ENCODE assay signal across 19 cellular contexts in the genomic region with DNA sequence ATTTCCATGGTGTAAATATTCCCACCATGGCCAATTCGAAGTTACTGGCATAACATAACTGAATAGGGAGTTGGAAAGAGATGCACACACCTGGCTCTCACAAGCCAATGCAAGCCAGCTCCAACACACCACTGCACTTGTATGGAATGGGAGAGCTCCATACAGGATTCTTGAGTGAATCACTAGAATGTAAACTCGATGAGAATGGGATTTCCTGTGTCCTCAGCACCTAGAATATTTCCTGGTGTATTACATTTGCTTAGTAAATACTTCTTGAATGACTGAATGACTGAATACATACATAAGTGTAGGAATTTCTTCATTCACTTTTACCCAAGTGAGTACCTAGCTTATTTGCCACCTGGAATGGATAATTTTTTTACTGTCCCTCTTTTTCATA. TPM values are rescaled to one million over a fixed set of nuclear protein-coding genes. Genes with fewer than 3 reads are reported as not detected.
DNase-seq lines count a peak whose midpoint lies in the region; ATAC-seq, FAIRE-seq and TF ChIP-seq lines count a peak whose summit lies in the region.
"Had no signal": no experiment of that assay in that cellular context is flagged by ENCODE, and none has a peak within 500 bp of the region (broad histone marks: within the 10 kb centered on the region; RNA-seq: fewer than 3 reads in every experiment).

No MANE protein-coding gene starts in this region.

- H4K20me1 ChIP-seq in HepG2 (ENCODE audit: insufficient read depth, low read length) = no peaks in the 10 kb centered on the region
- H4K20me1 ChIP-seq: BLaER1 treated with 17β-estradiol and CSF1 and Interleukin-3, amounts not matched to agents 10 nM and 100 nM had no signal

- ATAC-seq in HepG2 (no peak), right lobe of liver (no peak), HG03439 (IDR thresholded peaks at IDR 0.05; ENCODE audit: unreplicated experiment) (no peak)
- ATAC-seq: Right ventricle myocardium inferior had no signal

- CTCF ChIA-PET in HepG2 (lab: Yijun Ruan, JAX; ENCODE audit: low intra/inter-chr PET ratio, low total read pairs) = no interaction called here

- H3K4me2 ChIP-seq in HepG2 (ENCODE audit: low read depth, low read length) = no peak overlapping the region
- H3K4me2 ChIP-seq: A549; BLaER1 treated with 17β-estradiol and CSF1 and Interleukin-3, amounts not matched to agents 10 nM and 100 nM had no signal

- POLR2A ChIA-PET in HepG2 (lab: Yijun Ruan, JAX) = no interaction called here

- H3K79me2 ChIP-seq in HepG2 (ENCODE audit: insufficient read depth, low read length) = no peaks in the 10 kb centered on the region

- in situ Hi-C loops in HepG2 (cut with HindIII; ENCODE audit: extremely low pct_ligation_motif_present, low pct_unique_long_range_greater_than_20kb) = loop anchor here (10.0 kb wide), 1 partner anchor 118 kb away; no protein-coding TSS in a partner anchor

- no peaks in the 10 kb centered on the region for H3K9me3 ChIP-seq in HepG2 (ENCODE audit: low read length)
- H3K9me3 ChIP-seq in right lobe of liver = no peaks in the 10 kb centered on the region
- H3K9me3 ChIP-seq: A549; BLaER1 treated with 17β-estradiol and CSF1 and Interleukin-3, amounts not matched to agents 10 nM and 100 nM had no signal

- BruUV-seq in HepG2 (replicated peaks; lab: Mats Ljungman, UMichigan) = no TSS peak

- H3K27ac ChIP-seq in HepG2 (ENCODE audit: extremely low read length, insufficient read depth, low read length) (no peak overlapping the region), right lobe of liver (no peak overlapping the region), epithelial cell of prostate (peak overlapping the region; percentile 62)
- H3K27ac ChIP-seq: A549; BLaER1 treated with 17β-estradiol and CSF1 and Interleukin-3, amounts not matched to agents 10 nM and 100 nM; SK-N-MC had no signal

- DNase-seq in HepG2 (ENCODE audit: low spot score) (no peak), right lobe of liver (no peak), NCI-H226 (peak; percentile 63), epithelial cell of prostate (ENCODE audit: low read depth, low spot score) (peak; percentile 51), activated gamma-delta T cell (lab: John Stamatoyannopoulos, UW) (no peak), NCI-H2081 treated with DMSO at 0.1 percent for 48 hours (lab: John Stamatoyannopoulos, UW) (no peak), globus pallidus (ENCODE audit: low spot score) (no peak)
- DNase-seq: CD8-positive, alpha-beta memory T cell; Karpas-422; MM.1S; NCI-H1092 treated with DMSO at 0.1 percent for 48 hours; NCI-H69; NK-92 treated with Interleukin-12 subunit alpha and Interleukin-12 subunit beta, amount 100 ng/mL, for 24 hours had no signal

- TF ChIP-seq CTCF in HepG2 (CRISPR knock-in tag; IDR thresholded peaks at IDR 0.05) (no peak), right lobe of liver (IDR thresholded peaks at IDR 0.05) (no peak)

- TF ChIP-seq EP300 in HepG2 (IDR thresholded peaks at IDR 0.05; ENCODE audit: low read depth in 2 of 2, low read length in 2 of 2) (no peak), HepG2 (CRISPR knock-in tag; IDR thresholded peaks at IDR 0.05; ENCODE audit: borderline replicate concordance) (no peak)

- H3K4me1 ChIP-seq in HepG2 (ENCODE audit: insufficient read depth, low read length) (no peaks in the 10 kb centered on the region), right lobe of liver (no peaks in the 10 kb centered on the region)
- H3K4me1 ChIP-seq: A549 had no signal

- H2AFZ ChIP-seq in HepG2 (ENCODE audit: low read length) = no peak overlapping the region

- H3K9ac ChIP-seq in HepG2 (ENCODE audit: insufficient read depth, low read depth, low read length) = no peak overlapping the region
- H3K9ac ChIP-seq: BLaER1 treated with 17β-estradiol and CSF1 and Interleukin-3, amounts not matched to agents 10 nM and 100 nM had no signal

- FAIRE-seq in HepG2 (lab: Jason Lieb, UNC) = no peak
- FAIRE-seq: A549 had no signal

- H3K4me3 ChIP-seq in HepG2 (replicated peaks in 1 of 3; ENCODE audit: insufficient read depth in 1 of 3, low read depth in 2 of 3, low read length in 3 of 3) (no peak overlapping the region), right lobe of liver (no peak overlapping the region)
- H3K4me3 ChIP-seq: A549; BLaER1 treated with 17β-estradiol and CSF1 and Interleukin-3, amounts not matched to agents 10 nM and 100 nM; SK-N-MC had no signal

- H3K36me3 ChIP-seq in HepG2 (replicated peaks in 1 of 2; ENCODE audit: control insufficient read depth in 1 of 2, insufficient read depth in 2 of 2, low read length in 2 of 2) (no peaks in the 10 kb centered on the region), right lobe of liver (no peaks in the 10 kb centered on the region)
- H3K36me3 ChIP-seq: BLaER1 treated with 17β-estradiol and CSF1 and Interleukin-3, amounts not matched to agents 10 nM and 100 nM had no signal

- TF ChIP-seq POLR2A in HepG2 (IDR thresholded peaks at IDR 0.05; ENCODE audit: insufficient read depth in 1 of 2, low read depth in 2 of 2, low read length in 2 of 2) = no peak
- no peak for TF ChIP-seq POLR2A in right lobe of liver (IDR thresholded peaks at IDR 0.05)

- peaks cover 0 to 7% of the 10 kb centered on the region in 2 experiments; a peak in 1 of 5 replicates for H3K27me3 ChIP-seq in HepG2 (ENCODE audit: control insufficient read depth in 1 of 2, insufficient read depth in 2 of 2, low read length in 2 of 2)
- H3K27me3 ChIP-seq in right lobe of liver = peaks cover 0 to 1% of the 10 kb centered on the region in 2 donors

- intact Hi-C loops in HepG2 (cut with micrococcal nuclease; ENCODE audit: unreplicated experiment) = loop anchor here (5.0 kb wide), 1 partner anchor 50 kb away; a partner anchor contains a TSS
- intact Hi-C loops in right lobe of liver (cut with DNase I) = loop anchor here in 1 of 2 donors (10.0 kb wide), 1 partner anchor 118 kb away; no protein-coding TSS in a partner anchor

- TF ChIP-seq RAD21 in HepG2 (CRISPR knock-in tag; IDR thresholded peaks at IDR 0.05) = no peak

- 0% methylated on average over 2 of the region's 2 CpGs for WGBS in HepG2 (ENCODE audit: low lambda C conversion rate)
- WGBS in right lobe of liver (ENCODE audit: insufficient coverage, low coverage, low lambda C conversion rate, missing lambda C conversion rate) = 6% methylated on average over 2 of the region's 2 CpGs

RNA-seq across cellular contexts. Expression of a gene that starts 16.2 kb away (rescaled TPM):
- total RNA-seq in HepG2 (2016; rRNA removed; fragmentation: Illumina TruSeq; extraction: Trizol) (15.3 and 20.9 TPM in 2 replicates), right lobe of liver (10 to 100 TPM; 16.2 to 24.9 (median 20.7) TPM)
- 3.8 and 4.1 TPM in 2 replicates for total RNA-seq in HepG2 (2016; cell fraction: cytosol; rRNA removed; fragmentation: Illumina TruSeq; extraction: Trizol; ENCODE audit: low read depth)
- 16.7 and 22.4 TPM in 2 replicates for total RNA-seq in HepG2 (2016; cell fraction: insoluble cytoplasmic fraction; rRNA removed; fragmentation: Illumina TruSeq; extraction: Trizol)
- total RNA-seq in HepG2 (2016; cell fraction: membrane; rRNA removed; fragmentation: Illumina TruSeq; extraction: Trizol) = 6.2 and 6.9 TPM in 2 replicates
- total RNA-seq in HepG2 (2016; cell fraction: nucleus; rRNA removed; fragmentation: Illumina TruSeq; extraction: Trizol) = 11.7 and 12.9 TPM in 2 replicates
- polyA plus RNA-seq in HepG2 (2011; rRNA removed) = 24.2 and 26.3 TPM in 2 replicates
- 30.4 and 32.8 TPM in 2 replicates for polyA plus RNA-seq in HepG2 (2011; cell fraction: cytosol; rRNA removed)
- polyA plus RNA-seq in HepG2 (2011; cell fraction: nucleus; rRNA removed) = 16.3 and 18.0 TPM in 2 replicates
- polyA plus RNA-seq in HepG2 (2012) = 14.9 and 16.1 TPM in 2 replicates
- polyA plus RNA-seq in HepG2 (2016; cell fraction: cytosol; fragmentation: Illumina TruSeq; extraction: Trizol; ENCODE audit: low read depth) = 3.2 and 3.6 TPM in 2 replicates
- polyA plus RNA-seq in HepG2 (2016; cell fraction: insoluble cytoplasmic fraction; fragmentation: Illumina TruSeq; extraction: Trizol; ENCODE audit: low read depth) = 25.7 and 30.7 TPM in 2 replicates
- 5.5 and 6.3 TPM in 2 replicates for polyA plus RNA-seq in HepG2 (2016; cell fraction: membrane; fragmentation: Illumina TruSeq; extraction: Trizol; ENCODE audit: low read depth)
- polyA plus RNA-seq in HepG2 (2016; cell fraction: nucleus; fragmentation: Illumina TruSeq; extraction: Trizol; ENCODE audit: insufficient read depth, low read depth) = 14.6 and 17.0 TPM in 2 replicates
- 12.2 and 26.4 TPM in 2 replicates for polyA minus RNA-seq in HepG2 (2011; rRNA and poly(A)+ RNA removed; ENCODE audit: low replicate concordance)
- 4.8 and 5.6 TPM in 2 replicates for polyA minus RNA-seq in HepG2 (2011; cell fraction: cytosol; rRNA and poly(A)+ RNA removed)
- polyA minus RNA-seq in HepG2 (2011; cell fraction: nucleus; rRNA and poly(A)+ RNA removed) = 15.5 and 15.9 TPM in 2 replicates

RNA-seq across cellular contexts. Expression of a gene that starts 31.3 kb away (rescaled TPM):
- not detected in 2 replicates for total RNA-seq in HepG2 (2016; rRNA removed; fragmentation: Illumina TruSeq; extraction: Trizol)
- total RNA-seq in HepG2 (2016; cell fraction: cytosol; rRNA removed; fragmentation: Illumina TruSeq; extraction: Trizol; ENCODE audit: low read depth) = not detected in 2 replicates
- not detected in 2 replicates for total RNA-seq in HepG2 (2016; cell fraction: insoluble cytoplasmic fraction; rRNA removed; fragmentation: Illumina TruSeq; extraction: Trizol)
- total RNA-seq in HepG2 (2016; cell fraction: membrane; rRNA removed; fragmentation: Illumina TruSeq; extraction: Trizol) = not detected in 2 replicates
- not detected in 2 replicates for total RNA-seq in HepG2 (2016; cell fraction: nucleus; rRNA removed; fragmentation: Illumina TruSeq; extraction: Trizol)
- polyA plus RNA-seq in HepG2 (2011; rRNA removed) = not detected in 2 replicates
- polyA plus RNA-seq in HepG2 (2011; cell fraction: cytosol; rRNA removed) = not detected in 2 replicates
- polyA plus RNA-seq in HepG2 (2011; cell fraction: nucleus; rRNA removed) = not detected in 2 replicates
- not detected in 2 replicates for polyA plus RNA-seq in HepG2 (2012)
- not detected in 2 replicates for polyA plus RNA-seq in HepG2 (2016; cell fraction: cytosol; fragmentation: Illumina TruSeq; extraction: Trizol; ENCODE audit: low read depth)
- polyA plus RNA-seq in HepG2 (2016; cell fraction: insoluble cytoplasmic fraction; fragmentation: Illumina TruSeq; extraction: Trizol; ENCODE audit: low read depth) = not detected in 2 replicates
- polyA plus RNA-seq in HepG2 (2016; cell fraction: membrane; fragmentation: Illumina TruSeq; extraction: Trizol; ENCODE audit: low read depth) = not detected in 2 replicates
- not detected in 2 replicates for polyA plus RNA-seq in HepG2 (2016; cell fraction: nucleus; fragmentation: Illumina TruSeq; extraction: Trizol; ENCODE audit: insufficient read depth, low read depth)
- 0.23 TPM in 1 of 2 replicates, not detected in the other for polyA minus RNA-seq in HepG2 (2011; rRNA and poly(A)+ RNA removed; ENCODE audit: low replicate concordance)
- not detected in 2 replicates for polyA minus RNA-seq in HepG2 (2011; cell fraction: cytosol; rRNA and poly(A)+ RNA removed)
- not detected in 2 replicates for polyA minus RNA-seq in HepG2 (2011; cell fraction: nucleus; rRNA and poly(A)+ RNA removed)
- total RNA-seq in right lobe of liver = not detected
- total RNA-seq: OCI-LY7 had no signal

RNA-seq across cellular contexts. Expression of a gene that starts 48.7 kb away (rescaled TPM):
- total RNA-seq in HepG2 (2016; rRNA removed; fragmentation: Illumina TruSeq; extraction: Trizol) (0.33 TPM in 1 of 2 replicates, not detected in the other), right lobe of liver (1 to 10 TPM in 2 of 6 experiments, under 1 TPM in 3, not detected in 1; 0.12 to 2.4 (median 0.35) TPM)
- not detected in 2 replicates for total RNA-seq in HepG2 (2016; cell fraction: cytosol; rRNA removed; fragmentation: Illumina TruSeq; extraction: Trizol; ENCODE audit: low read depth)
- 0.43 TPM in 1 of 2 replicates, not detected in the other for total RNA-seq in HepG2 (2016; cell fraction: insoluble cytoplasmic fraction; rRNA removed; fragmentation: Illumina TruSeq; extraction: Trizol)
- 0.12 and 0.17 TPM in 2 replicates for total RNA-seq in HepG2 (2016; cell fraction: membrane; rRNA removed; fragmentation: Illumina TruSeq; extraction: Trizol)
- 0.22 and 0.34 TPM in 2 replicates for total RNA-seq in HepG2 (2016; cell fraction: nucleus; rRNA removed; fragmentation: Illumina TruSeq; extraction: Trizol)
- polyA plus RNA-seq in HepG2 (2011; rRNA removed) = 0.21 and 0.26 TPM in 2 replicates
- polyA plus RNA-seq in HepG2 (2011; cell fraction: cytosol; rRNA removed) = 0.18 and 0.31 TPM in 2 replicates
- polyA plus RNA-seq in HepG2 (2011; cell fraction: nucleus; rRNA removed) = 1.2 and 1.7 TPM in 2 replicates
- polyA plus RNA-seq in HepG2 (2012) = 0.25 TPM in 2 replicates
- polyA plus RNA-seq in HepG2 (2016; cell fraction: cytosol; fragmentation: Illumina TruSeq; extraction: Trizol; ENCODE audit: low read depth) = not detected in 2 replicates
- polyA plus RNA-seq in HepG2 (2016; cell fraction: insoluble cytoplasmic fraction; fragmentation: Illumina TruSeq; extraction: Trizol; ENCODE audit: low read depth) = 0.29 TPM in 1 of 2 replicates, not detected in the other
- polyA plus RNA-seq in HepG2 (2016; cell fraction: membrane; fragmentation: Illumina TruSeq; extraction: Trizol; ENCODE audit: low read depth) = not detected in 2 replicates
- polyA plus RNA-seq in HepG2 (2016; cell fraction: nucleus; fragmentation: Illumina TruSeq; extraction: Trizol; ENCODE audit: insufficient read depth, low read depth) = 0.93 and 1.2 TPM in 2 replicates
- polyA minus RNA-seq in HepG2 (2011; rRNA and poly(A)+ RNA removed; ENCODE audit: low replicate concordance) = 0.22 and 1.3 TPM in 2 replicates
- 0.30 TPM in 1 of 2 replicates, not detected in the other for polyA minus RNA-seq in HepG2 (2011; cell fraction: cytosol; rRNA and poly(A)+ RNA removed)
- 0.64 and 0.99 TPM in 2 replicates for polyA minus RNA-seq in HepG2 (2011; cell fraction: nucleus; rRNA and poly(A)+ RNA removed)
- polyA plus RNA-seq: CD8-positive, alpha-beta memory T cell had no signal

RNA-seq across cellular contexts. Expression of a gene that starts 50.6 kb away (rescaled TPM):
- total RNA-seq in HepG2 (2016; rRNA removed; fragmentation: Illumina TruSeq; extraction: Trizol) (not detected in 2 replicates), right lobe of liver (not detected)
- not detected in 2 replicates for total RNA-seq in HepG2 (2016; cell fraction: cytosol; rRNA removed; fragmentation: Illumina TruSeq; extraction: Trizol; ENCODE audit: low read depth)
- not detected in 2 replicates for total RNA-seq in HepG2 (2016; cell fraction: insoluble cytoplasmic fraction; rRNA removed; fragmentation: Illumina TruSeq; extraction: Trizol)
- not detected in 2 replicates for total RNA-seq in HepG2 (2016; cell fraction: membrane; rRNA removed; fragmentation: Illumina TruSeq; extraction: Trizol)
- not detected in 2 replicates for total RNA-seq in HepG2 (2016; cell fraction: nucleus; rRNA removed; fragmentation: Illumina TruSeq; extraction: Trizol)
- polyA plus RNA-seq in HepG2 (2011; rRNA removed) = not detected in 2 replicates
- polyA plus RNA-seq in HepG2 (2011; cell fraction: cytosol; rRNA removed) = not detected in 2 replicates
- polyA plus RNA-seq in HepG2 (2011; cell fraction: nucleus; rRNA removed) = not detected in 2 replicates
- not detected in 2 replicates for polyA plus RNA-seq in HepG2 (2012)
- not detected in 2 replicates for polyA plus RNA-seq in HepG2 (2016; cell fraction: cytosol; fragmentation: Illumina TruSeq; extraction: Trizol; ENCODE audit: low read depth)
- not detected in 2 replicates for polyA plus RNA-seq in HepG2 (2016; cell fraction: insoluble cytoplasmic fraction; fragmentation: Illumina TruSeq; extraction: Trizol; ENCODE audit: low read depth)
- polyA plus RNA-seq in HepG2 (2016; cell fraction: membrane; fragmentation: Illumina TruSeq; extraction: Trizol; ENCODE audit: low read depth) = not detected in 2 replicates
- polyA plus RNA-seq in HepG2 (2016; cell fraction: nucleus; fragmentation: Illumina TruSeq; extraction: Trizol; ENCODE audit: insufficient read depth, low read depth) = not detected in 2 replicates
- polyA minus RNA-seq in HepG2 (2011; rRNA and poly(A)+ RNA removed; ENCODE audit: low replicate concordance) = not detected in 2 replicates
- polyA minus RNA-seq in HepG2 (2011; cell fraction: cytosol; rRNA and poly(A)+ RNA removed) = not detected in 2 replicates
- not detected in 2 replicates for polyA minus RNA-seq in HepG2 (2011; cell fraction: nucleus; rRNA and poly(A)+ RNA removed)
- total RNA-seq: CD8-positive, alpha-beta memory T cell; OCI-LY7 had no signal
- polyA plus RNA-seq: A549; CD8-positive, alpha-beta memory T cell had no signal

Comparison
In these comparisons a context has a peak if more than half of its experiments do, and no peak if none do; other contexts are left out.
1. DNase-seq: peak in NCI-H226 (single experiment) and epithelial cell of prostate (single experiment); none in HepG2 (single experiment), right lobe of liver (0 of 3), activated gamma-delta T cell (single experiment), NCI-H2081 treated with DMSO at 0.1 percent for 48 hours (single experiment) and globus pallidus (single experiment).